In the genomic region with DNA sequence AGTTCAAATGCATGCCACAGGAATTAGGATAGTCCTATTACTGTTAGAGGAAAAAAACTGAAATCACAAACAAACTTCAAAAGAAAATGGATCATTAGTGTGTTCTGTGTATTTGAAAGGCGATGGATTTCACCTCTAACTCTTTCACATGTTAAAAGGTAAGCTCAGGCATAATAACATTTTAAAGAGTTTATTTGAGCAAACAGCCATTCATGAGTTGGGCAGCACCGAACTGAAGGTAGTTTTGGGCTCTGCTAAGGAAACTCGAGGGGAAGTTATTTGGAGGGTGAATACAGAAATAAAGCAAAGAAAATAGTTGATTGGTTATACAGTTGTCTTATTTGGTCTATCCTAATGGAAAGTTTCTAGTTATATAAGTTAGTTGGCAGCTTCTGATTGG, we compare ENCODE assay signal across 30 cellular contexts.
"Had no signal": no experiment of that assay in that cellular context is flagged by ENCODE, and none has a peak within 500 bp of the region (broad histone marks: within the 10 kb centered on the region; RNA-seq: fewer than 3 reads in every experiment).

No MANE protein-coding gene starts in this region.

- ATAC-seq: activated naive CD4-positive, alpha-beta T cell treated with anti-CD3 and anti-CD28 coated beads, Interleukin-2, amount 50 U/mL, for 72 hours; activated naive CD8-positive, alpha-beta T cell treated with anti-CD3 and anti-CD28 coated beads, Interleukin-2, amount 50 U/mL, for 24 hours; activated T-cell treated with anti-CD3 and anti-CD28 coated beads, Interleukin-2, amount 50 U/mL, for 4 hours; activated T-cell treated with anti-CD3 and anti-CD28 coated beads, Interleukin-2, amount 50 U/mL, for 72 hours; activated T-helper 17 cell treated with anti-CD3 and anti-CD28 coated beads, Interleukin-2, amount 50 U/mL, for 72 hours; body of pancreas had no signal

- H3K36me3 ChIP-seq: adrenal gland, ascending aorta, brain microvascular endothelial cell, breast epithelium, cardiac muscle cell had no signal

- DNase-seq: activated effector memory CD4-positive, alpha-beta T cell treated with anti-CD3 and anti-CD28 coated beads, Interleukin-2, amount 50 U/mL, for 16 hours; activated effector memory CD4-positive, alpha-beta T cell treated with Interleukin-2 at 50 U/mL for 16 hours; activated gamma-delta T cell; activated gamma-delta T cell treated with Interleukin-2 at 50 U/mL for 16 hours; activated naive CD4-positive, alpha-beta T cell; activated naive CD4-positive, alpha-beta T cell treated with anti-CD3 and anti-CD28 coated beads for 36 hours; activated naive CD4-positive, alpha-beta T cell treated with anti-CD3 and anti-CD28 coated beads, Interleukin-2, amount 10 ng/mL, durations not matched to agents 7 days and 5 days; activated naive CD4-positive, alpha-beta T cell treated with anti-CD3 and anti-CD28 coated beads, Interleukin-2, amount 50 U/mL, for 16 hours; activated naive CD4-positive, alpha-beta T cell treated with Interleukin-2 at 50 U/mL for 16 hours; activated naive CD8-positive, alpha-beta T cell treated with anti-CD3 and anti-CD28 coated beads for 36 hours; activated naive CD8-positive, alpha-beta T cell treated with anti-CD3 and anti-CD28 coated beads, Interleukin-2, amount 10 ng/mL, durations not matched to agents 7 days and 5 days; activated naive CD8-positive, alpha-beta T cell treated with anti-CD3 and anti-CD28 coated beads, Interleukin-2, amount 50 U/mL, for 24 hours; activated T-cell treated with anti-CD3 and anti-CD28 coated beads, Interleukin-2, amount 50 U/mL, for 24 hours; activated T-cell treated with anti-CD3 and anti-CD28 coated beads, Interleukin-2, amount 50 U/mL, for 4 hours; activated T-cell treated with anti-CD3 and anti-CD28 coated beads, Interleukin-2, amount 50 U/mL, for 48 hours; activated T-cell treated with anti-CD3 and anti-CD28 coated beads, Interleukin-2, amount 50 U/mL, for 72 hours; adrenal gland; amniotic stem cell; anterior cingulate cortex; aorta; body of pancreas; brain microvascular endothelial cell; caudate nucleus; central memory CD4-positive, alpha-beta T cell; cerebellar nuclear complex had no signal

- H3K4me3 ChIP-seq: adrenal gland, ascending aorta, body of pancreas, breast epithelium, cardiac muscle cell had no signal

- H3K4me1 ChIP-seq: adrenal gland, ascending aorta, body of pancreas, breast epithelium had no signal

- H3K9me3 ChIP-seq: adrenal gland, ascending aorta, body of pancreas, breast epithelium had no signal

- H3K27ac ChIP-seq: adrenal gland, ascending aorta, body of pancreas, brain microvascular endothelial cell, breast epithelium, cardiac muscle cell had no signal

- H3K27me3 ChIP-seq: adrenal gland, ascending aorta, body of pancreas, brain microvascular endothelial cell, breast epithelium, cardiac muscle cell had no signal
